1 cellular context compared by ENCODE assay signal in genomic region chr3:139309046-139309660, GRCh38.
TF ChIP-seq lines count a peak whose summit lies in the region.

No MANE protein-coding gene starts in this region.

TF ChIP-seq in K562, 482 proteins besides CTCF, POLR2A, EP300 and RAD21 (continued from another document):
- TF ChIP-seq, protein P1, sequence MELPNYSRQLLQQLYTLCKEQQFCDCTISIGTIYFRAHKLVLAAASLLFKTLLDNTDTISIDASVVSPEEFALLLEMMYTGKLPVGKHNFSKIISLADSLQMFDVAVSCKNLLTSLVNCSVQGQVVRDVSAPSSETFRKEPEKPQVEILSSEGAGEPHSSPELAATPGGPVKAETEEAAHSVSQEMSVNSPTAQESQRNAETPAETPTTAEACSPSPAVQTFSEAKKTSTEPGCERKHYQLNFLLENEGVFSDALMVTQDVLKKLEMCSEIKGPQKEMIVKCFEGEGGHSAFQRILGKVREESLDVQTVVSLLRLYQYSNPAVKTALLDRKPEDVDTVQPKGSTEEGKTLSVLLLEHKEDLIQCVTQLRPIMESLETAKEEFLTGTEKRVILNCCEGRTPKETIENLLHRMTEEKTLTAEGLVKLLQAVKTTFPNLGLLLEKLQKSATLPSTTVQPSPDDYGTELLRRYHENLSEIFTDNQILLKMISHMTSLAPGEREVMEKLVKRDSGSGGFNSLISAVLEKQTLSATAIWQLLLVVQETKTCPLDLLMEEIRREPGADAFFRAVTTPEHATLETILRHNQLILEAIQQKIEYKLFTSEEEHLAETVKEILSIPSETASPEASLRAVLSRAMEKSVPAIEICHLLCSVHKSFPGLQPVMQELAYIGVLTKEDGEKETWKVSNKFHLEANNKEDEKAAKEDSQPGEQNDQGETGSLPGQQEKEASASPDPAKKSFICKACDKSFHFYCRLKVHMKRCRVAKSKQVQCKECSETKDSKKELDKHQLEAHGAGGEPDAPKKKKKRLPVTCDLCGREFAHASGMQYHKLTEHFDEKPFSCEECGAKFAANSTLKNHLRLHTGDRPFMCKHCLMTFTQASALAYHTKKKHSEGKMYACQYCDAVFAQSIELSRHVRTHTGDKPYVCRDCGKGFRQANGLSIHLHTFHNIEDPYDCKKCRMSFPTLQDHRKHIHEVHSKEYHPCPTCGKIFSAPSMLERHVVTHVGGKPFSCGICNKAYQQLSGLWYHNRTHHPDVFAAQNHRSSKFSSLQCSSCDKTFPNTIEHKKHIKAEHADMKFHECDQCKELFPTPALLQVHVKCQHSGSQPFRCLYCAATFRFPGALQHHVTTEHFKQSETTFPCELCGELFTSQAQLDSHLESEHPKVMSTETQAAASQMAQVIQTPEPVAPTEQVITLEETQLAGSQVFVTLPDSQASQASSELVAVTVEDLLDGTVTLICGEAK (IDR thresholded peaks at IDR 0.05) = no peak
- TF ChIP-seq, protein P1 (CRISPR knock-in tag; IDR thresholded peaks at IDR 0.05) = no peak
- TF ChIP-seq ZNF695 (CRISPR knock-in tag; IDR thresholded peaks at IDR 0.05) (no peak), HDAC3 (IDR thresholded peaks at IDR 0.05; ENCODE audit: borderline replicate concordance, partially characterized antibody) (no peak), ZNF830 (CRISPR knock-in tag; IDR thresholded peaks at IDR 0.05) (no peak), ZNF592 (IDR thresholded peaks at IDR 0.05) (peak; percentile 17; the same call in 1 of the 2 replicates), USF2 (CRISPR knock-in tag; IDR thresholded peaks at IDR 0.05) (no peak), MEIS2 (IDR thresholded peaks at IDR 0.05; ENCODE audit: partially characterized antibody) (peak; percentile 65), HINFP (tag; conservative IDR thresholded peaks at IDR 0.05; ENCODE audit: low read depth) (no peak), THRB (CRISPR knock-in tag; conservative IDR thresholded peaks at IDR 0.05) (no peak)
